Comparison of ENCODE assay signal across 8 cellular contexts in genomic region chrX:106999002-106999975, GRCh38. TPM values are rescaled to one million over a fixed set of nuclear protein-coding genes. Genes with fewer than 3 reads are reported as not detected.
DNase-seq lines count a peak whose midpoint lies in the region; ATAC-seq and TF ChIP-seq lines count a peak whose summit lies in the region.

No MANE protein-coding gene starts in this region.

- H3K4me3 ChIP-seq in AG10803 (ENCODE audit: low read length) = peak overlapping the region; percentile 67
- H3K4me3 ChIP-seq in fibroblast of mammary gland (ENCODE audit: control insufficient read depth, low read depth, low read length) = peak overlapping the region; percentile 62
- peak overlapping the region; percentile 82 for H3K4me3 ChIP-seq in thoracic aorta

- H3K4me1 ChIP-seq in thoracic aorta (ENCODE audit: control insufficient read depth in 1 of 2, low read depth in 2 of 2) = peaks cover 0 to 6% of the 10 kb centered on the region in 2 donors

- no peaks in the 10 kb centered on the region for H3K9me3 ChIP-seq in thoracic aorta

- peaks cover 8% of the 10 kb centered on the region for H3K4me1 Mint-ChIP-seq in activated T-helper 17 cell treated with anti-CD3 and anti-CD28 coated beads, Interleukin-2, amount 50 U/mL, for 72 hours
- H3K4me1 Mint-ChIP-seq in natural killer cell treated with Interleukin-12 subunit alpha and Interleukin-12 subunit beta and Interleukin-15 and Interleukin-18, amount 100 ng/mL, for 72 hours (ENCODE audit: low read depth in 2 of 2) = peaks cover 0 to 10% of the 10 kb centered on the region in 2 donors

- H3K27ac Mint-ChIP-seq in activated T-helper 17 cell treated with anti-CD3 and anti-CD28 coated beads, Interleukin-2, amount 50 U/mL, for 72 hours = no peak overlapping the region
- H3K27ac Mint-ChIP-seq in natural killer cell treated with Interleukin-12 subunit alpha and Interleukin-12 subunit beta and Interleukin-15 and Interleukin-18, amount 100 ng/mL, for 72 hours = no peak overlapping the region

- peak overlapping the region; percentile 83 for H3K4me3 Mint-ChIP-seq in activated T-helper 17 cell treated with anti-CD3 and anti-CD28 coated beads, Interleukin-2, amount 50 U/mL, for 72 hours
- peak overlapping the region; percentile 91 for H3K4me3 Mint-ChIP-seq in natural killer cell treated with Interleukin-12 subunit alpha and Interleukin-12 subunit beta and Interleukin-15 and Interleukin-18, amount 100 ng/mL, for 72 hours

- no peaks in the 10 kb centered on the region for H3K9me3 Mint-ChIP-seq in activated T-helper 17 cell treated with anti-CD3 and anti-CD28 coated beads, Interleukin-2, amount 50 U/mL, for 72 hours
- H3K9me3 Mint-ChIP-seq in natural killer cell treated with Interleukin-12 subunit alpha and Interleukin-12 subunit beta and Interleukin-15 and Interleukin-18, amount 100 ng/mL, for 72 hours = no peaks in the 10 kb centered on the region

- no peaks in the 10 kb centered on the region for H3K36me3 Mint-ChIP-seq in activated T-helper 17 cell treated with anti-CD3 and anti-CD28 coated beads, Interleukin-2, amount 50 U/mL, for 72 hours (ENCODE audit: low read depth)
- no peaks in the 10 kb centered on the region for H3K36me3 Mint-ChIP-seq in natural killer cell treated with Interleukin-12 subunit alpha and Interleukin-12 subunit beta and Interleukin-15 and Interleukin-18, amount 100 ng/mL, for 72 hours

- H3K27ac ChIP-seq in thoracic aorta = peak overlapping the region; percentile 38 to 55

- ATAC-seq in GM19025 (IDR thresholded peaks at IDR 0.05; ENCODE audit: low read depth, unreplicated experiment) (peak; percentile 35), HG03442 (IDR thresholded peaks at IDR 0.05; ENCODE audit: unreplicated experiment) (peak; percentile 26), thoracic aorta (ENCODE audit: insufficient number of reproducible peaks, low FRiP score, low read depth) (peak; percentile 12)
- ATAC-seq in activated T-helper 17 cell treated with anti-CD3 and anti-CD28 coated beads, Interleukin-2, amount 50 U/mL, for 72 hours (replicated peaks) = peak; percentile 68
- ATAC-seq in natural killer cell treated with Interleukin-12 subunit alpha and Interleukin-12 subunit beta and Interleukin-15 and Interleukin-18, amount 100 ng/mL, for 72 hours = peak; percentile 57 to 58

- no peaks in the 10 kb centered on the region for H3K27me3 ChIP-seq in thoracic aorta (replicated peaks; ENCODE audit: insufficient read depth)

- H3K27me3 Mint-ChIP-seq in activated T-helper 17 cell treated with anti-CD3 and anti-CD28 coated beads, Interleukin-2, amount 50 U/mL, for 72 hours = no peaks in the 10 kb centered on the region
- H3K27me3 Mint-ChIP-seq in natural killer cell treated with Interleukin-12 subunit alpha and Interleukin-12 subunit beta and Interleukin-15 and Interleukin-18, amount 100 ng/mL, for 72 hours = peaks cover 0 to 23% of the 10 kb centered on the region in 2 donors

- peak; percentile 60 for TF ChIP-seq CTCF in AG10803 (conservative IDR thresholded peaks at IDR 0.05; ENCODE audit: low read length)
- TF ChIP-seq CTCF in fibroblast of mammary gland (conservative IDR thresholded peaks at IDR 0.05; ENCODE audit: control insufficient read depth, insufficient read depth, low read depth, low read length) = peak; percentile 42
- TF ChIP-seq CTCF in thoracic aorta (IDR thresholded peaks at IDR 0.05) = peak; percentile 32

- DNase-seq in AG10803 (ENCODE audit: low read depth) = peak; percentile 51
- peak; percentile 16 for DNase-seq in NOMO-1 treated with DMSO at 0.1 percent for 48 hours (lab: John Stamatoyannopoulos, UW; ENCODE audit: unreplicated experiment)
- peak; percentile 59 for DNase-seq in fibroblast of mammary gland (ENCODE audit: low read depth)
- DNase-seq in natural killer cell treated with Interleukin-12 subunit alpha and Interleukin-12 subunit beta and Interleukin-15 and Interleukin-18, amount 100 ng/mL, for 72 hours (ENCODE audit: low spot score) = no peak
- DNase-seq in thoracic aorta (ENCODE audit: low spot score) = no peak

- H3K36me3 ChIP-seq in thoracic aorta = no peaks in the 10 kb centered on the region

RNA-seq across cellular contexts. Expression of gene MORC4, which starts 0.7 kb away (rescaled TPM):
- 1 to 10 TPM; 5.7 to 7.8 TPM for total RNA-seq in activated T-helper 17 cell treated with anti-CD3 and anti-CD28 coated beads, Interleukin-2, amount 50 U/mL, for 72 hours
- total RNA-seq in natural killer cell treated with Interleukin-12 subunit alpha and Interleukin-12 subunit beta and Interleukin-15 and Interleukin-18, amount 100 ng/mL, for 72 hours = 1 to 10 TPM; 3.1 to 4.6 TPM
- 10 to 100 TPM; 10.4 to 28.4 TPM for total RNA-seq in thoracic aorta

Comparison
In these comparisons a context has a peak if more than half of its experiments do, and no peak if none do; other contexts are left out.
1. DNase-seq: peak in AG10803 (single experiment), NOMO-1 treated with DMSO at 0.1 percent for 48 hours (single experiment) and fibroblast of mammary gland (single experiment); none in natural killer cell treated with Interleukin-12 subunit alpha and Interleukin-12 subunit beta and Interleukin-15 and Interleukin-18, amount 100 ng/mL, for 72 hours (single experiment) and thoracic aorta (single experiment).
2. ATAC-seq: peak in every context shown above with its lines; median percentile 68 in activated T-helper 17 cell treated with anti-CD3 and anti-CD28 coated beads, Interleukin-2, amount 50 U/mL, for 72 hours; 58 in natural killer cell treated with Interleukin-12 subunit alpha and Interleukin-12 subunit beta and Interleukin-15 and Interleukin-18, amount 100 ng/mL, for 72 hours; 35 in GM19025; 26 in HG03442; 12 in thoracic aorta.
3. Peak in every context shown above with its lines, with median percentiles within 50 percentile points of each other: H3K4me3 ChIP-seq and CTCF ChIP-seq.